ENCODE assay signal across 13 cellular contexts in genomic region chr19:47633996-47634395, GRCh38. TPM values are rescaled to one million over a fixed set of nuclear protein-coding genes. Genes with fewer than 3 reads are reported as not detected.
DNase-seq lines count a peak whose midpoint lies in the region; ATAC-seq and TF ChIP-seq lines count a peak whose summit lies in the region.
"Had no signal": no experiment of that assay in that cellular context is flagged by ENCODE, and none has a peak within 500 bp of the region (broad histone marks: within the 10 kb centered on the region; RNA-seq: fewer than 3 reads in every experiment).

No MANE protein-coding gene starts in this region.

- peaks cover 12% of the 10 kb centered on the region for H3K9me3 Mint-ChIP-seq in mesothelial cell of epicardium

- peak overlapping the region; percentile 66 for H3K27ac Mint-ChIP-seq in mesothelial cell of epicardium
- H3K27ac Mint-ChIP-seq: activated CD8-positive, alpha-beta memory T cell treated with anti-CD3 and anti-CD28 coated beads, Interleukin-2, amount 10 ng/mL, durations not matched to agents 7 days and 5 days had no signal

- peaks cover 31% of the 10 kb centered on the region for H3K36me3 Mint-ChIP-seq in mesothelial cell of epicardium

- H3K4me1 Mint-ChIP-seq in mesothelial cell of epicardium = peaks cover 12% of the 10 kb centered on the region

- H3K27ac ChIP-seq in temporal lobe (ENCODE audit: low read depth, low read length) = peak overlapping the region; percentile 1
- H3K27ac ChIP-seq: GM23248 had no signal

- no peak overlapping the region for H3K4me3 Mint-ChIP-seq in mesothelial cell of epicardium
- H3K4me3 Mint-ChIP-seq: activated CD8-positive, alpha-beta memory T cell treated with anti-CD3 and anti-CD28 coated beads, Interleukin-2, amount 10 ng/mL, durations not matched to agents 7 days and 5 days had no signal

- no peaks in the 10 kb centered on the region for H3K27me3 Mint-ChIP-seq in mesothelial cell of epicardium (ENCODE audit: low read depth)
- H3K27me3 Mint-ChIP-seq: activated CD8-positive, alpha-beta memory T cell treated with anti-CD3 and anti-CD28 coated beads, Interleukin-2, amount 10 ng/mL, durations not matched to agents 7 days and 5 days had no signal

- DNase-seq in NCI-H510A treated with DMSO at 0.1 percent for 48 hours (lab: John Stamatoyannopoulos, UW) (peak; percentile 33), NCI-H510A (lab: John Stamatoyannopoulos, UW) (no peak), SW480 (ENCODE audit: low spot score) (peak; percentile 26), mesothelial cell of epicardium (ENCODE audit: low spot score in 2 of 2, unreplicated experiment in 2 of 2) (no peak), SHP77 (lab: John Stamatoyannopoulos, UW) (no peak)
- DNase-seq: activated CD8-positive, alpha-beta memory T cell treated with anti-CD3 and anti-CD28 coated beads, Interleukin-2, amount 10 ng/mL, durations not matched to agents 7 days and 5 days; EL; GM23248; NCI-H187 treated with DMSO at 0.1 percent for 48 hours; stimulated activated CD4-positive, alpha-beta T cell treated with anti-CD3 and anti-CD28 coated beads, Interleukin-2, amount 100 ng/mL, for 24 hours had no signal

- ATAC-seq in HG02588 (IDR thresholded peaks at IDR 0.05; ENCODE audit: unreplicated experiment) = no peak
- no peak for ATAC-seq in HG02981 (IDR thresholded peaks at IDR 0.05; ENCODE audit: unreplicated experiment)
- ATAC-seq: activated CD8-positive, alpha-beta memory T cell treated with anti-CD3 and anti-CD28 coated beads, Interleukin-2, amount 10 ng/mL, durations not matched to agents 7 days and 5 days had no signal

- TF ChIP-seq CTCF in mesothelial cell of epicardium (IDR thresholded peaks at IDR 0.05; ENCODE audit: unreplicated experiment) = no peak

RNA-seq across cellular contexts. Expression of gene BICRA, which starts 25.1 kb away (rescaled TPM):
- total RNA-seq in mesothelial cell of epicardium = 35.6 to 38.5 TPM (median 36.9 TPM) in 3 replicates
- 3.7 TPM for total RNA-seq in temporal lobe

Comparison
In these comparisons a context has a peak if more than half of its experiments do, and no peak if none do; other contexts are left out.
1. DNase-seq: peak in NCI-H510A treated with DMSO at 0.1 percent for 48 hours (single experiment) and SW480 (single experiment); none in NCI-H510A (single experiment), mesothelial cell of epicardium (0 of 2) and SHP77 (0 of 2).